26 cellular contexts compared by ENCODE assay signal in genomic region chr4:19195696-19196095, GRCh38.
DNase-seq lines count a peak whose midpoint lies in the region; ATAC-seq and TF ChIP-seq lines count a peak whose summit lies in the region.
"Had no signal": no experiment of that assay in that cellular context is flagged by ENCODE, and none has a peak within 500 bp of the region (broad histone marks: within the 10 kb centered on the region; RNA-seq: fewer than 3 reads in every experiment).

No MANE protein-coding gene starts in this region.

- peak overlapping the region; percentile 22 for H3K27ac ChIP-seq in HUES6 (ENCODE audit: low read depth, low read length)
- H3K27ac ChIP-seq in smooth muscle cell (ENCODE audit: low read depth) = no peak overlapping the region
- H3K27ac ChIP-seq: prostate gland, thoracic aorta, VCaP had no signal

- peak overlapping the region; percentile 17 for H3K9ac ChIP-seq in HUES6 (ENCODE audit: low read length)
- no peak overlapping the region for H3K9ac ChIP-seq in smooth muscle cell (ENCODE audit: low read depth)

- H3K27me3 Mint-ChIP-seq in endothelial cell (ENCODE audit: unreplicated experiment) = peaks cover 3% of the 10 kb centered on the region
- H3K27me3 Mint-ChIP-seq: activated naive CD8-positive, alpha-beta T cell treated with anti-CD3 and anti-CD28 coated beads, Interleukin-2, amount 10 ng/mL, durations not matched to agents 7 days and 5 days; CD4-positive, alpha-beta T cell; central memory CD8-positive, alpha-beta T cell; natural killer cell treated with Interleukin-12 subunit alpha and Interleukin-12 subunit beta and Interleukin-15 and Interleukin-18, amount 100 ng/mL, for 72 hours; stimulated activated naive CD8-positive, alpha-beta T cell treated with anti-CD3 and anti-CD28 coated beads, Interleukin-15, Interleukin-2, amounts not matched to agents 100 ng/mL and 50 ng/mL, for 24 hours had no signal

- no peaks in the 10 kb centered on the region for H3K9me3 Mint-ChIP-seq in endothelial cell (ENCODE audit: unreplicated experiment)
- H3K9me3 Mint-ChIP-seq: HFFc6 had no signal

- no peak for ATAC-seq in GM19324 (IDR thresholded peaks at IDR 0.05; ENCODE audit: low FRiP score, unreplicated experiment)
- ATAC-seq: mucosa of descending colon; natural killer cell treated with Interleukin-12 subunit alpha and Interleukin-12 subunit beta and Interleukin-15 and Interleukin-18, amount 100 ng/mL, for 72 hours had no signal

- H3K4me1 ChIP-seq in HUES6 (ENCODE audit: control insufficient read depth, insufficient read depth, low read length) (peaks cover 25% of the 10 kb centered on the region), smooth muscle cell (ENCODE audit: low read depth) (peaks cover 7% of the 10 kb centered on the region)
- H3K4me1 ChIP-seq: prostate gland had no signal

- H3K4me3 Mint-ChIP-seq in endothelial cell (ENCODE audit: unreplicated experiment) = no peak overlapping the region
- H3K4me3 Mint-ChIP-seq: activated naive CD8-positive, alpha-beta T cell treated with anti-CD3 and anti-CD28 coated beads, Interleukin-2, amount 10 ng/mL, durations not matched to agents 7 days and 5 days; CD4-positive, alpha-beta T cell; central memory CD8-positive, alpha-beta T cell; HFFc6; natural killer cell treated with Interleukin-12 subunit alpha and Interleukin-12 subunit beta and Interleukin-15 and Interleukin-18, amount 100 ng/mL, for 72 hours; stimulated activated naive CD8-positive, alpha-beta T cell treated with anti-CD3 and anti-CD28 coated beads, Interleukin-15, Interleukin-2, amounts not matched to agents 100 ng/mL and 50 ng/mL, for 24 hours had no signal

- WGBS in smooth muscle cell (ENCODE audit: low lambda C conversion rate) = 51% methylated on average over 2 of the region's 2 CpGs

- no peaks in the 10 kb centered on the region for H4K20me1 ChIP-seq in smooth muscle cell (ENCODE audit: low read depth)

- peak; percentile 7 for DNase-seq in endothelial cell (ENCODE audit: low spot score)
- peak; percentile 53 for DNase-seq in left kidney (ENCODE audit: low read depth, low spot score)
- DNase-seq in smooth muscle cell (lab: John Stamatoyannopoulos, UW; ENCODE audit: unreplicated experiment) = no peak
- DNase-seq in nucleus accumbens (lab: John Stamatoyannopoulos, UW) = no peak
- no peak for DNase-seq in HK-2 (ENCODE audit: unreplicated experiment)
- DNase-seq: activated CD4-positive, alpha-beta T cell treated with anti-CD3 and anti-CD28 coated beads for 48 hours; activated gamma-delta T cell; activated naive CD8-positive, alpha-beta T cell treated with anti-CD3 and anti-CD28 coated beads, Interleukin-2, amount 10 ng/mL, durations not matched to agents 7 days and 5 days; activated T-cell treated with anti-CD3 and anti-CD28 coated beads, Interleukin-2, amount 50 U/mL, for 1 hour; CD4-positive, alpha-beta T cell; HFFc6; Kasumi-1; NCI-H1694 treated with DMSO at 0.1 percent for 48 hours; NCI-H2171; NCI-H524 treated with DMSO at 0.1 percent for 48 hours; Right ventricle myocardium superior; T-helper 9 cell had no signal

- TF ChIP-seq CTCF in endothelial cell (IDR thresholded peaks at IDR 0.05; ENCODE audit: unreplicated experiment) (no peak), smooth muscle cell (IDR thresholded peaks at IDR 0.05; ENCODE audit: borderline replicate concordance, insufficient read depth, poor library complexity, severe bottlenecking) (no peak)

- H3K79me2 ChIP-seq in smooth muscle cell (ENCODE audit: low read depth) = no peaks in the 10 kb centered on the region

- H2AFZ ChIP-seq in smooth muscle cell (ENCODE audit: low read depth) = peak overlapping the region; percentile 21

- no peak overlapping the region for H3K4me2 ChIP-seq in smooth muscle cell

- H3K9me3 ChIP-seq in HUES6 (ENCODE audit: control insufficient read depth, insufficient read depth, low read depth, low read length) (peaks cover 13% of the 10 kb centered on the region), smooth muscle cell (replicated peaks; ENCODE audit: low read depth) (no peaks in the 10 kb centered on the region)
- H3K9me3 ChIP-seq: mucosa of descending colon, prostate gland, thoracic aorta had no signal

- H3K36me3 Mint-ChIP-seq in endothelial cell (ENCODE audit: low read depth, unreplicated experiment) = no peaks in the 10 kb centered on the region
- H3K36me3 Mint-ChIP-seq: activated naive CD8-positive, alpha-beta T cell treated with anti-CD3 and anti-CD28 coated beads, Interleukin-2, amount 10 ng/mL, durations not matched to agents 7 days and 5 days; natural killer cell treated with Interleukin-12 subunit alpha and Interleukin-12 subunit beta and Interleukin-15 and Interleukin-18, amount 100 ng/mL, for 72 hours had no signal

- H3K4me3 ChIP-seq in HUES6 (ENCODE audit: low read depth, low read length) (no peak overlapping the region), smooth muscle cell (no peak overlapping the region)
- H3K4me3 ChIP-seq: mucosa of descending colon, prostate gland, thoracic aorta had no signal

- peaks cover 19% of the 10 kb centered on the region for H3K4me1 Mint-ChIP-seq in endothelial cell (ENCODE audit: unreplicated experiment)
- H3K4me1 Mint-ChIP-seq: activated naive CD8-positive, alpha-beta T cell treated with anti-CD3 and anti-CD28 coated beads, Interleukin-2, amount 10 ng/mL, durations not matched to agents 7 days and 5 days; central memory CD8-positive, alpha-beta T cell had no signal

- H3K36me3 ChIP-seq in HUES6 (ENCODE audit: control insufficient read depth, insufficient read depth, low read length) (no peaks in the 10 kb centered on the region), smooth muscle cell (ENCODE audit: low read depth) (no peaks in the 10 kb centered on the region)
- H3K36me3 ChIP-seq: prostate gland, thoracic aorta had no signal

- no peaks in the 10 kb centered on the region for H3F3A ChIP-seq in smooth muscle cell (ENCODE audit: low read depth)

- no peaks in the 10 kb centered on the region for H3K27me3 ChIP-seq in HUES6 (ENCODE audit: control insufficient read depth, insufficient read depth, low read length)
- H3K27me3 ChIP-seq in smooth muscle cell (ENCODE audit: low read depth) = no peaks in the 10 kb centered on the region

- H3K27ac Mint-ChIP-seq in endothelial cell (ENCODE audit: unreplicated experiment) = peak overlapping the region; percentile 28
- H3K27ac Mint-ChIP-seq: activated naive CD8-positive, alpha-beta T cell treated with anti-CD3 and anti-CD28 coated beads, Interleukin-2, amount 10 ng/mL, durations not matched to agents 7 days and 5 days; CD4-positive, alpha-beta T cell; HFFc6; natural killer cell treated with Interleukin-12 subunit alpha and Interleukin-12 subunit beta and Interleukin-15 and Interleukin-18, amount 100 ng/mL, for 72 hours; stimulated activated naive CD8-positive, alpha-beta T cell treated with anti-CD3 and anti-CD28 coated beads, Interleukin-15, Interleukin-2, amounts not matched to agents 100 ng/mL and 50 ng/mL, for 24 hours had no signal

Comparison
In these comparisons a context has a peak if more than half of its experiments do, and no peak if none do; other contexts are left out.
1. DNase-seq: peak in endothelial cell (single experiment) and left kidney (single experiment); none in smooth muscle cell (single experiment), nucleus accumbens (0 of 56) and HK-2 (single experiment).